23 cellular contexts compared by ENCODE assay signal in the genomic region with DNA sequence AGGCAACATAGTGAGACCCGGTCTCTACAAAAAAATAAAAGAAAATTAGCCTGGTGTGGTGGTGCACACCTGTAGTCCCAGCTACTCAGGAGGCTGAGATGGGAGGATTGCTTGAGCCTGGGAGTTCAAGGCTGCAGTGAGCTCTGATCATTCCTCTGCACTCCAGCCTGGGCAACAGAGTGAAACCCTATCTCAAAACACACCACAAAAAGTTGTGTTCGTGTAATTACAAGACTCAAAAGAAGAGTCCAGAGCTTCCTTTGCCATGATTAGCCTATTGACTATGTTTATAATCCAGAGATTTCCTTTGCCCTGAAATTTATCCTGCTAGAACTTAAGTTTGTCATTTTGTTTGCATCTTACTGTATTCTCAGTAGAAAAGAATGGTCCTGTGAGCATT.
"Had no signal": no experiment of that assay in that cellular context is flagged by ENCODE, and none has a peak within 500 bp of the region (broad histone marks: within the 10 kb centered on the region; RNA-seq: fewer than 3 reads in every experiment).

No MANE protein-coding gene starts in this region.

- H3K27ac ChIP-seq: Peyer's patch, RWPE1, SJCRH30 had no signal

- H3K4me2 ChIP-seq: SK-N-SH had no signal

- H3K9me3 ChIP-seq: Peyer's patch, SJCRH30, SK-N-SH had no signal

- H3K4me3 Mint-ChIP-seq: activated CD8-positive, alpha-beta memory T cell treated with anti-CD3 and anti-CD28 coated beads, Interleukin-2, amount 10 ng/mL, durations not matched to agents 7 days and 5 days; activated naive CD4-positive, alpha-beta T cell treated with anti-CD3 and anti-CD28 coated beads for 36 hours; activated naive CD8-positive, alpha-beta T cell; activated T-cell treated with anti-CD3 and anti-CD28 coated beads, Interleukin-2, amount 50 U/mL, for 4 hours; activated T-helper 17 cell treated with anti-CD3 and anti-CD28 coated beads, Interleukin-2, amount 50 U/mL, for 72 hours; brain; central memory CD8-positive, alpha-beta T cell had no signal

- H3K36me3 ChIP-seq: Peyer's patch had no signal

- H3K9ac ChIP-seq: SK-N-SH had no signal

- H3K27ac Mint-ChIP-seq: activated CD8-positive, alpha-beta memory T cell treated with anti-CD3 and anti-CD28 coated beads, Interleukin-2, amount 10 ng/mL, durations not matched to agents 7 days and 5 days; activated naive CD4-positive, alpha-beta T cell treated with anti-CD3 and anti-CD28 coated beads for 36 hours had no signal

- H3K27me3 Mint-ChIP-seq: activated CD8-positive, alpha-beta memory T cell treated with anti-CD3 and anti-CD28 coated beads, Interleukin-2, amount 10 ng/mL, durations not matched to agents 7 days and 5 days; activated naive CD8-positive, alpha-beta T cell; activated T-helper 17 cell treated with anti-CD3 and anti-CD28 coated beads, Interleukin-2, amount 50 U/mL, for 72 hours; brain; central memory CD8-positive, alpha-beta T cell had no signal

- H3K9me3 Mint-ChIP-seq: activated naive CD4-positive, alpha-beta T cell treated with anti-CD3 and anti-CD28 coated beads for 36 hours; activated T-cell treated with anti-CD3 and anti-CD28 coated beads, Interleukin-2, amount 50 U/mL, for 4 hours; activated T-helper 17 cell treated with anti-CD3 and anti-CD28 coated beads, Interleukin-2, amount 50 U/mL, for 72 hours; central memory CD8-positive, alpha-beta T cell had no signal

- H3K4me3 ChIP-seq: Peyer's patch, SJCRH30 had no signal

- DNase-seq: activated CD4-positive, alpha-beta T cell treated with anti-CD3 and anti-CD28 coated beads for 48 hours; activated CD4-positive, alpha-beta T cell treated with anti-CD3 and anti-CD28 coated beads, Interleukin-2, amount 50 U/mL, for 4 hours; activated CD8-positive, alpha-beta memory T cell treated with anti-CD3 and anti-CD28 coated beads, Interleukin-2, amount 10 ng/mL, durations not matched to agents 7 days and 5 days; activated gamma-delta T cell; activated naive CD4-positive, alpha-beta T cell treated with anti-CD3 and anti-CD28 coated beads for 36 hours; activated T-cell treated with anti-CD3 and anti-CD28 coated beads, Interleukin-2, amount 50 U/mL, for 4 hours; amygdala; NCI-H1105 treated with DMSO at 0.1 percent for 48 hours; NCI-H1436 treated with DMSO at 0.1 percent for 48 hours; NCI-H187; NCI-H2081; NCI-H446; NCI-H524; Peyer's patch; Right ventricle myocardium superior; SJCRH30; SK-N-SH had no signal

- H3K4me1 ChIP-seq: Peyer's patch, SJCRH30 had no signal

- H3K27me3 ChIP-seq: Peyer's patch, SJCRH30 had no signal

- ATAC-seq: activated CD4-positive, CD25-positive, alpha-beta regulatory T cell treated with anti-CD3 and anti-CD28 coated beads, Interleukin-2, amount 50 U/mL, for 24 hours; activated CD8-positive, alpha-beta memory T cell treated with anti-CD3 and anti-CD28 coated beads, Interleukin-2, amount 10 ng/mL, durations not matched to agents 7 days and 5 days; activated T-cell treated with anti-CD3 and anti-CD28 coated beads, Interleukin-2, amount 50 U/mL, for 4 hours; activated T-helper 17 cell treated with anti-CD3 and anti-CD28 coated beads, Interleukin-2, amount 50 U/mL, for 72 hours had no signal
